ENCODE assay signal across 8 cellular contexts in the genomic region with DNA sequence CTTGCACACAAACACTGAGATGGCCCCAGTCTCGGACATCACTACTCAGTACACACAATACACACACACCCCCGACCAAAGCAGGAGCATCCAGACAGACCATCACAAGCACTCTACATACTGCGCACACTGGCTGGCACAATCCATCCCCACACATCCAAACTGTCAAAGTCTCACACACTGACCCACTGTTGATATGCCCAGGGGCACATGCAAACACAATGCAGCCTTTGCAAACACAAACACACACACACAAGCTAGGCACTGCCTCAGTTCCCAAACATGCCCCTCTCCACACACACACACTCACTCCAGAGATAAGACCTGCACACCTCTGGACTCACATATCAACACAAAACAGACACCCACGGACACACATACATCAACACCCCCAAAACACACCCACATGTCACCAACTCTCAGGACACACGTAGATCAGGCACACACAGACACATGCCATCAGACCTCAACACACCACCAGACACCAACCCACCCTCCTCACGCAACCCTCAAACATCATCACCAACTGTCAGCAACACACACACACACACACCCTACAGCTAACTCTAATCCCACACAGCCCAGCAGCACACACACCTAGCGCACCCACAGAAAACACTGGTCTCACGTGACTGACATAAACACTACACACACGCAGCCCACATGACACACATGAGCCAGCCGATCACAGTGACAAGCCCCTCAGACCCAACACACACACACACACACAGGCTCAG. TPM values are rescaled to one million over a fixed set of nuclear protein-coding genes. Genes with fewer than 3 reads are reported as not detected.
DNase-seq lines count a peak whose midpoint lies in the region; ATAC-seq and TF ChIP-seq lines count a peak whose summit lies in the region.

No MANE protein-coding gene starts in this region.

- H3K36me3 ChIP-seq in RWPE2 (ENCODE audit: low read depth) (peaks cover 9% of the 10 kb centered on the region), endocrine pancreas (ENCODE audit: control insufficient read depth, insufficient read depth, low read length) (no peaks in the 10 kb centered on the region), ovary (no peaks in the 10 kb centered on the region)

- H3K9me3 ChIP-seq in RWPE2 (ENCODE audit: severe bottlenecking) (no peaks in the 10 kb centered on the region), endocrine pancreas (ENCODE audit: control insufficient read depth, low read length) (no peaks in the 10 kb centered on the region), ovary (no peaks in the 10 kb centered on the region)

- H3K27ac ChIP-seq in RWPE2 (ENCODE audit: poor library complexity, severe bottlenecking) (peak overlapping the region; percentile 93), ovary (peak overlapping the region; percentile 95 to 96)

- peak; percentile 7; the same call in 1 of the 3 replicates for ATAC-seq in RWPE2 (ENCODE audit: low read depth)
- no peak for ATAC-seq in GM21619 (IDR thresholded peaks at IDR 0.05; ENCODE audit: unreplicated experiment)

- peaks cover 18% of the 10 kb centered on the region for H3K4me1 ChIP-seq in RWPE2 (ENCODE audit: insufficient read depth, poor library complexity, severe bottlenecking)
- H3K4me1 ChIP-seq in endocrine pancreas (ENCODE audit: control insufficient read depth, insufficient read depth, low read length): no peaks in the 10 kb centered on the region
- peaks cover 12% of the 10 kb centered on the region for H3K4me1 ChIP-seq in ovary (ENCODE audit: insufficient read depth)

- intact Hi-C loops in ovary (cut with DNase I): loop anchor here in 1 of 4 donors (2.0 kb wide), 1 partner anchor 116 kb away; the partner anchor contains the start of gene ZC3H4

- TF ChIP-seq POLR2A in ovary (IDR thresholded peaks at IDR 0.05): no peak

- peak; percentile 39 for DNase-seq in activated CD8-positive, alpha-beta memory T cell treated with anti-CD3 and anti-CD28 coated beads, Interleukin-2, amount 50 U/mL, for 4 hours
- no peak for DNase-seq in activated CD8-positive, alpha-beta memory T cell treated with anti-CD3 and anti-CD28 coated beads for 24 hours
- no peak for DNase-seq in RWPE2 (ENCODE audit: low spot score)
- DNase-seq in ovary: no peak
- DNase-seq in activated CD4-positive, CD25-positive, alpha-beta regulatory T cell treated with anti-CD3 and anti-CD28 coated beads, Interleukin-2, amount 50 U/mL, for 72 hours: no peak
- no peak for DNase-seq in SHP77 treated with DMSO at 0.1 percent for 48 hours (lab: John Stamatoyannopoulos, UW)

- 29 to 37% (median 30%) methylated on average over 10 of the region's 10 CpGs for WGBS in ovary, 3 donors

- no peak overlapping the region for H3K9ac ChIP-seq in endocrine pancreas (ENCODE audit: control insufficient read depth, insufficient read depth, low read length)

- TF ChIP-seq EP300 in ovary (IDR thresholded peaks at IDR 0.05): no peak

- TF ChIP-seq CTCF in RWPE2 (IDR thresholded peaks at IDR 0.05; ENCODE audit: poor library complexity, severe bottlenecking) (no peak), ovary (IDR thresholded peaks at IDR 0.05) (no peak)

- H3K27me3 ChIP-seq in RWPE2 (ENCODE audit: insufficient read depth, poor library complexity, severe bottlenecking) (no peaks in the 10 kb centered on the region), endocrine pancreas (ENCODE audit: control insufficient read depth, insufficient read depth, low read length) (no peaks in the 10 kb centered on the region), ovary (no peaks in the 10 kb centered on the region)

- peak overlapping the region; percentile 50 for H3K4me3 ChIP-seq in RWPE2 (ENCODE audit: severe bottlenecking)
- H3K4me3 ChIP-seq in endocrine pancreas (ENCODE audit: control insufficient read depth, insufficient read depth, low read length): peak overlapping the region; percentile 37
- H3K4me3 ChIP-seq in ovary: peak overlapping the region; percentile 77

RNA-seq across cellular contexts. Expression of gene BBC3, which starts 1.9 kb away (rescaled TPM):
- total RNA-seq in ovary: 10 to 100 TPM in 1 of 7 donors, 1 to 10 TPM in 6; 5.4 to 13.2 (median 6.6) TPM
- polyA plus RNA-seq in ovary: 1 to 10 TPM in 1 of 2 donors, under 1 TPM in 1; 0.23 to 4.5 TPM

RNA-seq across cellular contexts. Expression of gene CCDC9, which starts 27.2 kb away (rescaled TPM):
- total RNA-seq in ovary: 10 to 100 TPM; 17.5 to 65.7 (median 37.0) TPM
- polyA plus RNA-seq in ovary: 10 to 100 TPM; 14.8 to 40.4 TPM

RNA-seq across cellular contexts. Expression of gene INAFM1, which starts 45.6 kb away (rescaled TPM):
- total RNA-seq in ovary: 10 to 100 TPM in 6 of 7 donors, 1 to 10 TPM in 1; 9.7 to 53.3 (median 31.0) TPM
- 10 to 100 TPM in 1 of 2 donors, under 1 TPM in 1; 0.73 to 15.2 TPM for polyA plus RNA-seq in ovary
